Comparison of ENCODE assay signal across 16 cellular contexts in genomic region chr12:131102991-131103609, GRCh38.
DNase-seq lines count a peak whose midpoint lies in the region; ATAC-seq and TF ChIP-seq lines count a peak whose summit lies in the region.
"Had no signal": no experiment of that assay in that cellular context is flagged by ENCODE, and none has a peak within 500 bp of the region (broad histone marks: within the 10 kb centered on the region; RNA-seq: fewer than 3 reads in every experiment).

No MANE protein-coding gene starts in this region.

- H3K4me3 Mint-ChIP-seq in type B pancreatic cell, result no peak overlapping the region
- H3K4me3 Mint-ChIP-seq: naive thymus-derived CD4-positive, alpha-beta T cell had no signal

- H3K27ac ChIP-seq in right cardiac atrium (ENCODE audit: low read length), result no peak overlapping the region
- H3K27ac ChIP-seq in foreskin keratinocyte, result no peak overlapping the region
- H3K27ac ChIP-seq: gastrocnemius medialis, SJSA1, VCaP had no signal

- H3K4me3 ChIP-seq in right cardiac atrium (ENCODE audit: low read length), result no peak overlapping the region
- H3K4me3 ChIP-seq: gastrocnemius medialis, SJSA1, tibial nerve had no signal

- WGBS in right cardiac atrium, result 87% methylated on average over 18 of the region's 18 CpGs

- peak; percentile 22 for DNase-seq in SIG-M5 treated with dmso at 0.1 percent for 504 hours (lab: John Stamatoyannopoulos, UW; ENCODE audit: unreplicated experiment)
- no peak for DNase-seq in SIG-M5 (lab: John Stamatoyannopoulos, UW)
- DNase-seq in right cardiac atrium, result peak in 2 of 3 donors; percentile 14 to 38
- peak; percentile 62 for DNase-seq in type B pancreatic cell (ENCODE audit: extremely low spot score, unreplicated experiment)
- DNase-seq in effector CD4-positive, alpha-beta T cell, result no peak
- no peak for DNase-seq in foreskin keratinocyte
- DNase-seq: DMS 273 treated with DMSO at 0.1 percent for 48 hours; effector memory CD4-positive, alpha-beta T cell; NCI-H446 had no signal

- H3K4me1 ChIP-seq in right cardiac atrium (ENCODE audit: control insufficient read depth, insufficient read depth, low read length) (no peaks in the 10 kb centered on the region), foreskin keratinocyte (no peaks in the 10 kb centered on the region)

- intact Hi-C loops in right cardiac atrium (cut with DNase I), result loop anchor here in 1 of 4 donors (10.0 kb wide), 2 partner anchors 352 to 902 kb away; no protein-coding TSS in a partner anchor

- ATAC-seq in HG03460 (IDR thresholded peaks at IDR 0.05; ENCODE audit: unreplicated experiment), result peak; percentile 42
- ATAC-seq in right cardiac atrium, result no peak
- ATAC-seq in foreskin keratinocyte, result no peak
- no peak for ATAC-seq in GM21619 (IDR thresholded peaks at IDR 0.05; ENCODE audit: unreplicated experiment)
- ATAC-seq: gastrocnemius medialis; naive thymus-derived CD4-positive, alpha-beta T cell had no signal

- no peaks in the 10 kb centered on the region for H3K9me3 ChIP-seq in right cardiac atrium (ENCODE audit: control insufficient read depth, low read length)
- H3K9me3 ChIP-seq: gastrocnemius medialis, SJSA1, tibial nerve had no signal

- no peaks in the 10 kb centered on the region for H3K27me3 Mint-ChIP-seq in type B pancreatic cell

- no peak overlapping the region for H3K27ac Mint-ChIP-seq in type B pancreatic cell
- H3K27ac Mint-ChIP-seq: naive thymus-derived CD4-positive, alpha-beta T cell had no signal

- H3K4me1 Mint-ChIP-seq in type B pancreatic cell (ENCODE audit: unreplicated experiment), result peaks cover 6% of the 10 kb centered on the region

- H3K36me3 Mint-ChIP-seq in type B pancreatic cell, result no peaks in the 10 kb centered on the region
- H3K36me3 Mint-ChIP-seq: naive thymus-derived CD4-positive, alpha-beta T cell had no signal

- H3K27me3 ChIP-seq in right cardiac atrium (ENCODE audit: control insufficient read depth, insufficient read depth), result no peaks in the 10 kb centered on the region
- H3K27me3 ChIP-seq in foreskin keratinocyte, result no peaks in the 10 kb centered on the region
- H3K27me3 ChIP-seq: gastrocnemius medialis, SJSA1, tibial nerve had no signal

- TF ChIP-seq CTCF in type B pancreatic cell (conservative IDR thresholded peaks at IDR 0.05) (no peak), foreskin keratinocyte (conservative IDR thresholded peaks at IDR 0.05) (no peak)

- H3K9me3 Mint-ChIP-seq in type B pancreatic cell, result no peaks in the 10 kb centered on the region

Comparison
In these comparisons a context has a peak if more than half of its experiments do, and no peak if none do; other contexts are left out.
1. DNase-seq: peak in SIG-M5 treated with dmso at 0.1 percent for 504 hours (single experiment), right cardiac atrium (2 of 3) and type B pancreatic cell (single experiment); none in SIG-M5 (single experiment), effector CD4-positive, alpha-beta T cell (single experiment) and foreskin keratinocyte (0 of 2).